In genomic region chr22:43168416-43169309, GRCh38 we compare ENCODE assay signal across 1 cellular context.
TF ChIP-seq lines count a peak whose summit lies in the region.

No MANE protein-coding gene starts in this region.

TF ChIP-seq in GM23338, 12 proteins besides CTCF, POLR2A, EP300 and RAD21 (continued from another document):
- TF ChIP-seq ETS1 (IDR thresholded peaks at IDR 0.05) (no peak), STAT1 (IDR thresholded peaks at IDR 0.05; ENCODE audit: unreplicated experiment) (no peak), ZNF462 (CRISPR knock-in tag; IDR thresholded peaks at IDR 0.05) (no peak), ZNF114 (CRISPR knock-in tag; IDR thresholded peaks at IDR 0.05) (no peak), POLR2AphosphoS5 (IDR thresholded peaks at IDR 0.05; ENCODE audit: low read depth) (no peak)
